15 cellular contexts compared by ENCODE assay signal in genomic region chr19:40776364-40776763, GRCh38. TPM values are rescaled to one million over a fixed set of nuclear protein-coding genes. Genes with fewer than 3 reads are reported as not detected.
A peak's percentile ranks its signal among the peaks of the same experiment; 100 is the strongest.
DNase-seq lines count a peak whose midpoint lies in the region; ATAC-seq and TF ChIP-seq lines count a peak whose summit lies in the region.
"Had no signal": no experiment of that assay in that cellular context is flagged by ENCODE, and none has a peak within 500 bp of the region (broad histone marks: within the 10 kb centered on the region; RNA-seq: fewer than 3 reads in every experiment).

No MANE protein-coding gene starts in this region.

- TF ChIP-seq CTCF in VCaP (conservative IDR thresholded peaks at IDR 0.05) (no peak), right lobe of liver (IDR thresholded peaks at IDR 0.05) (no peak), type B pancreatic cell (conservative IDR thresholded peaks at IDR 0.05) (no peak)

- H3K27me3 ChIP-seq in right lobe of liver = no peaks in the 10 kb centered on the region

- no peak for ATAC-seq in right lobe of liver

- H3K4me3 ChIP-seq in right lobe of liver = no peak overlapping the region
- H3K4me3 ChIP-seq: lung had no signal

- peak overlapping the region; percentile 100 for H3K27ac Mint-ChIP-seq in activated naive CD4-positive, alpha-beta T cell treated with anti-CD3 and anti-CD28 coated beads, Interleukin-2, amount 10 ng/mL, durations not matched to agents 7 days and 5 days
- H3K27ac Mint-ChIP-seq in type B pancreatic cell = peak overlapping the region; percentile 100

- no peak for DNase-seq in activated naive CD4-positive, alpha-beta T cell treated with anti-CD3 and anti-CD28 coated beads, Interleukin-2, amount 10 ng/mL, durations not matched to agents 7 days and 5 days
- no peak for DNase-seq in activated naive CD4-positive, alpha-beta T cell treated with anti-CD3 and anti-CD28 coated beads, Interleukin-2, amount 50 U/mL, for 16 hours
- DNase-seq in right lobe of liver (no peak), type B pancreatic cell (ENCODE audit: extremely low spot score, unreplicated experiment) (no peak), NCI-H2227 treated with DMSO at 0.1 percent for 48 hours (lab: John Stamatoyannopoulos, UW) (no peak), T-helper 9 cell (no peak), NCI-H1105 treated with DMSO at 0.1 percent for 48 hours (lab: John Stamatoyannopoulos, UW) (no peak)
- DNase-seq: ACHN; activated CD8-positive, alpha-beta memory T cell treated with anti-CD3 and anti-CD28 coated beads for 24 hours; DMS79; GM23248; NCI-H146 had no signal

- H3K4me1 ChIP-seq in right lobe of liver = peaks cover 0 to 12% (median 0%) of the 10 kb centered on the region in 4 donors

- intact Hi-C loops in right lobe of liver (cut with DNase I) = no loop called here

- H3K27me3 Mint-ChIP-seq in activated naive CD4-positive, alpha-beta T cell treated with anti-CD3 and anti-CD28 coated beads, Interleukin-2, amount 10 ng/mL, durations not matched to agents 7 days and 5 days = no peaks in the 10 kb centered on the region
- H3K27me3 Mint-ChIP-seq in type B pancreatic cell = no peaks in the 10 kb centered on the region

- H3K9me3 ChIP-seq in right lobe of liver = no peaks in the 10 kb centered on the region

- CTCF ChIA-PET in activated naive CD4-positive, alpha-beta T cell treated with anti-CD3 and anti-CD28 coated beads, Interleukin-2, amount 10 ng/mL, durations not matched to agents 7 days and 5 days (lab: Charles Lee) = interaction anchor here (1.4 to 3.8 kb wide), 4 partner anchors 26 to 43 kb away, joined by 3 to 23 read pairs (median 6); partner anchors contain the start of gene ACTMAP

- peaks cover 3% of the 10 kb centered on the region for H3K9me3 Mint-ChIP-seq in activated naive CD4-positive, alpha-beta T cell treated with anti-CD3 and anti-CD28 coated beads, Interleukin-2, amount 10 ng/mL, durations not matched to agents 7 days and 5 days
- no peaks in the 10 kb centered on the region for H3K9me3 Mint-ChIP-seq in type B pancreatic cell

- H3K4me3 Mint-ChIP-seq in activated naive CD4-positive, alpha-beta T cell treated with anti-CD3 and anti-CD28 coated beads, Interleukin-2, amount 10 ng/mL, durations not matched to agents 7 days and 5 days = no peak overlapping the region
- peak overlapping the region; percentile 89 for H3K4me3 Mint-ChIP-seq in type B pancreatic cell

- H3K27ac ChIP-seq in VCaP (peak overlapping the region; percentile 91), right lobe of liver (peak overlapping the region in 2 of 3 donors; percentile 89 to 93)

- no peak for TF ChIP-seq POLR2A in right lobe of liver (IDR thresholded peaks at IDR 0.05)

- peaks cover 18% of the 10 kb centered on the region for H3K36me3 Mint-ChIP-seq in activated naive CD4-positive, alpha-beta T cell treated with anti-CD3 and anti-CD28 coated beads, Interleukin-2, amount 10 ng/mL, durations not matched to agents 7 days and 5 days
- peaks cover 4% of the 10 kb centered on the region for H3K36me3 Mint-ChIP-seq in type B pancreatic cell

- no peaks in the 10 kb centered on the region for H3K36me3 ChIP-seq in right lobe of liver

- WGBS in right lobe of liver (ENCODE audit: insufficient coverage, low coverage, low lambda C conversion rate, missing lambda C conversion rate) = 76% methylated on average over 7 of the region's 7 CpGs

- peaks cover 39% of the 10 kb centered on the region for H3K4me1 Mint-ChIP-seq in activated naive CD4-positive, alpha-beta T cell treated with anti-CD3 and anti-CD28 coated beads, Interleukin-2, amount 10 ng/mL, durations not matched to agents 7 days and 5 days
- H3K4me1 Mint-ChIP-seq in type B pancreatic cell (ENCODE audit: unreplicated experiment) = peaks cover 17% of the 10 kb centered on the region

RNA-seq across cellular contexts. Expression of gene MIA, which starts 1.0 kb away (rescaled TPM):
- total RNA-seq in right lobe of liver = 1 to 10 TPM in 2 of 6 experiments, under 1 TPM in 1, not detected in 3; 0.86 to 1.9 (median 1.1) TPM
- 1.7 and 3.2 TPM in 2 replicates for total RNA-seq in type B pancreatic cell (ENCODE audit: low replicate concordance)
- total RNA-seq: GM23248; T-helper 1 cell treated with Interleukin-12 subunit alpha and Interleukin-12 subunit beta and Interleukin-4 antibody, amounts not matched to agents 30 ng/mL and 1 ng/mL, for 36 hours had no signal

RNA-seq across cellular contexts. Expression of gene RAB4B, which starts 1.7 kb away (rescaled TPM):
- total RNA-seq in right lobe of liver = 10 to 100 TPM in 3 of 6 experiments, 1 to 10 TPM in 3; 6.4 to 17.2 (median 10.2) TPM
- 10.4 and 12.4 TPM in 2 replicates for total RNA-seq in type B pancreatic cell (ENCODE audit: low replicate concordance)

RNA-seq across cellular contexts. Expression of gene EGLN2, which starts 22.6 kb away (rescaled TPM):
- total RNA-seq in right lobe of liver (10 to 100 TPM; 34.5 to 47.0 (median 37.4) TPM), type B pancreatic cell (ENCODE audit: low replicate concordance) (83.4 and 83.8 TPM in 2 replicates)

RNA-seq across cellular contexts. Expression of gene SNRPA, which starts 25.4 kb away (rescaled TPM):
- total RNA-seq in right lobe of liver = 10 to 100 TPM; 21.4 to 33.1 (median 24.7) TPM
- 79.6 and 130 TPM in 2 replicates for total RNA-seq in type B pancreatic cell (ENCODE audit: low replicate concordance)

RNA-seq across cellular contexts. Expression of gene ACTMAP, which starts 26.1 kb away (rescaled TPM):
- 10 to 100 TPM in 2 of 6 experiments, 1 to 10 TPM in 4; 2.9 to 11.2 (median 4.4) TPM for total RNA-seq in right lobe of liver
- 9.6 and 16.0 TPM in 2 replicates for total RNA-seq in type B pancreatic cell (ENCODE audit: low replicate concordance)
